Comparison of ENCODE assay signal across 23 cellular contexts in the genomic region with DNA sequence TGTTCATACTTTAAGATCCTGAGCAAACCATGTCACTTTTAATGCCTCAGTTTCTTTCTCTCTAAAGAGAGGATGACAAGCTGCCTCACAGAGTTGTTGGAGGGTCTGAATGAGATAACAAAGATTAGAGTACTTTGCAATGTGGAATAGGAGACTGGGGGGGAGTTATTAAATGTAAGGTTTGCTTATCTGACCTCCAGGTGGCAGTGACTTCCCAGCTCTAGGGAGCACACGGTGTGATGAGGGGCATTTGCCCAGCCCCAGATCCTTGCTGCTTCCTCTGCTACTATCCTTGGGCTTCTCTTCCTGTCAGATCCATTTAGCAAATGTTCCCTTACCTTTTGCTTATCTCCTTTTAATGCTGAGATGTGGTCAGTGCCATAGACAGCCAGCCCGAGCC. TPM values are rescaled to one million over a fixed set of nuclear protein-coding genes. Genes with fewer than 3 reads are reported as not detected.
DNase-seq lines count a peak whose midpoint lies in the region; TF ChIP-seq lines count a peak whose summit lies in the region.
"Had no signal": no experiment of that assay in that cellular context is flagged by ENCODE, and none has a peak within 500 bp of the region (broad histone marks: within the 10 kb centered on the region; RNA-seq: fewer than 3 reads in every experiment).

No MANE protein-coding gene starts in this region.

- WGBS in endodermal cell (ENCODE audit: insufficient coverage in 1 of 2, insufficient read length in 1 of 2), 2 experiments, result 0 to 6% methylated on average over 1 of the region's 2 CpGs

- peak; percentile 31 for TF ChIP-seq CTCF in BE2C (IDR thresholded peaks at IDR 0.05; ENCODE audit: low read depth, low read length)
- peak; percentile 17; the same call in 1 of the 3 replicates for TF ChIP-seq CTCF in GM12872 (IDR thresholded peaks at IDR 0.05; ENCODE audit: insufficient read depth, low read depth, low read length)
- TF ChIP-seq CTCF in endodermal cell (conservative IDR thresholded peaks at IDR 0.05), result peak; percentile 52
- TF ChIP-seq CTCF in A673 (conservative IDR thresholded peaks at IDR 0.05; ENCODE audit: low read depth, low read length), result no peak

- peaks cover 57% of the 10 kb centered on the region for H3K27me3 Mint-ChIP-seq in endodermal cell (ENCODE audit: insufficient read depth)

- H3K36me3 Mint-ChIP-seq in endodermal cell (ENCODE audit: low read depth), result no peaks in the 10 kb centered on the region
- H3K36me3 Mint-ChIP-seq: stimulated activated effector memory CD8-positive, alpha-beta T cell treated with anti-CD3 and anti-CD28 coated beads, Interleukin-12 subunit alpha, Interleukin-12 subunit beta, amount 100 ng/mL, for 72 hours had no signal

- CTCF ChIA-PET in A673 (lab: Charles Lee), result interaction anchor here (0.5 kb wide), 1 partner anchor 1298 kb away, joined by 4 read pairs; no protein-coding TSS in a partner anchor

- H3K4me1 Mint-ChIP-seq in endodermal cell, result no peaks in the 10 kb centered on the region
- H3K4me1 Mint-ChIP-seq: stimulated activated effector memory CD8-positive, alpha-beta T cell treated with anti-CD3 and anti-CD28 coated beads, Interleukin-12 subunit alpha, Interleukin-12 subunit beta, amount 100 ng/mL, for 72 hours had no signal

- no TSS peak for BruUV-seq in A673 (replicated peaks; lab: Mats Ljungman, UMichigan)

- H3K4me1 ChIP-seq in BE2C, result peaks cover 12% of the 10 kb centered on the region
- no peaks in the 10 kb centered on the region for H3K4me1 ChIP-seq in endodermal cell (ENCODE audit: control insufficient read depth, insufficient read depth, low read length)
- no peaks in the 10 kb centered on the region for H3K4me1 ChIP-seq in A673 (ENCODE audit: insufficient read depth, low read length, poor library complexity, severe bottlenecking)
- H3K4me1 ChIP-seq: testis had no signal

- no peaks in the 10 kb centered on the region for H3K27me3 ChIP-seq in BE2C
- peaks cover 34% of the 10 kb centered on the region for H3K27me3 ChIP-seq in endodermal cell (ENCODE audit: control insufficient read depth, insufficient read depth, low read length, poor library complexity, severe bottlenecking)
- peaks cover 16% of the 10 kb centered on the region for H3K27me3 ChIP-seq in A673 (replicated peaks; ENCODE audit: insufficient read depth, low read depth, low read length, poor library complexity)
- H3K27me3 ChIP-seq: dorsolateral prefrontal cortex, testis had no signal

- no peak overlapping the region for H3K4me3 ChIP-seq in BE2C (ENCODE audit: low read depth, low read length)
- H3K4me3 ChIP-seq in endodermal cell (ENCODE audit: low read length), result no peak overlapping the region
- no peak overlapping the region for H3K4me3 ChIP-seq in A673 (ENCODE audit: low read depth, low read length, poor library complexity, severe bottlenecking)
- H3K4me3 ChIP-seq: dorsolateral prefrontal cortex, lung, testis had no signal

- DNase-seq in BE2C (no peak), NCI-H526 (lab: John Stamatoyannopoulos, UW) (peak; percentile 12 to 45), endodermal cell (peak; percentile 46), A673 (ENCODE audit: low spot score) (no peak), RKO (ENCODE audit: low spot score) (no peak), posterior vena cava (ENCODE audit: low spot score) (no peak)
- DNase-seq: activated CD4-positive, alpha-beta T cell treated with anti-CD3 and anti-CD28 coated beads, Interleukin-2, amount 50 U/mL, for 1 hour; COR-L47; dorsolateral prefrontal cortex; foreskin fibroblast; GDM1; hippocampal formation; KBM-7; kidney; NCI-H1105; NCI-H2107; right cardiac atrium; RPMI8226; testis had no signal

- POLR2A ChIA-PET in A673 (lab: Charles Lee; ENCODE audit: low non-redundant PET), result no interaction called here

- H3K9me3 ChIP-seq in BE2C (no peaks in the 10 kb centered on the region), endodermal cell (ENCODE audit: control insufficient read depth, low read length) (no peaks in the 10 kb centered on the region), A673 (ENCODE audit: low read depth, low read length, poor library complexity, severe bottlenecking) (no peaks in the 10 kb centered on the region)
- H3K9me3 ChIP-seq: testis had no signal

- intact Hi-C loops in A673 (cut with micrococcal nuclease; ENCODE audit: unreplicated experiment), result no loop called here
- intact Hi-C loops in posterior vena cava (cut with DNase I), result loop anchor here in 1 of 2 donors (10.0 kb wide), 1 partner anchor 53 kb away; no protein-coding TSS in a partner anchor

- H3K9ac ChIP-seq in endodermal cell (ENCODE audit: extremely low read depth, low read length, poor library complexity, severe bottlenecking), result no peak overlapping the region

- H3K9me3 Mint-ChIP-seq in endodermal cell, result no peaks in the 10 kb centered on the region
- H3K9me3 Mint-ChIP-seq: stimulated activated effector memory CD8-positive, alpha-beta T cell treated with anti-CD3 and anti-CD28 coated beads, Interleukin-12 subunit alpha, Interleukin-12 subunit beta, amount 100 ng/mL, for 72 hours had no signal

- H3K4me3 Mint-ChIP-seq in endodermal cell, result no peak overlapping the region
- H3K4me3 Mint-ChIP-seq: stimulated activated effector memory CD8-positive, alpha-beta T cell treated with anti-CD3 and anti-CD28 coated beads, Interleukin-12 subunit alpha, Interleukin-12 subunit beta, amount 100 ng/mL, for 72 hours had no signal

- H3K36me3 ChIP-seq in BE2C, result no peaks in the 10 kb centered on the region
- H3K36me3 ChIP-seq in endodermal cell (ENCODE audit: control insufficient read depth, insufficient read depth, low read length), result no peaks in the 10 kb centered on the region
- no peaks in the 10 kb centered on the region for H3K36me3 ChIP-seq in A673 (ENCODE audit: insufficient read depth, low read length, poor library complexity, severe bottlenecking)

- no peak overlapping the region for H3K27ac Mint-ChIP-seq in endodermal cell
- H3K27ac Mint-ChIP-seq: stimulated activated effector memory CD8-positive, alpha-beta T cell treated with anti-CD3 and anti-CD28 coated beads, Interleukin-12 subunit alpha, Interleukin-12 subunit beta, amount 100 ng/mL, for 72 hours had no signal

- no peak overlapping the region for H3K27ac ChIP-seq in endodermal cell (ENCODE audit: low read depth, low read length)
- H3K27ac ChIP-seq in A673 (ENCODE audit: low read depth, low read length, poor library complexity, severe bottlenecking), result no peak overlapping the region
- H3K27ac ChIP-seq: dorsolateral prefrontal cortex, epithelial cell of prostate, testis had no signal

RNA-seq across cellular contexts. Expression of a gene that starts 30.7 kb away (rescaled TPM):
- 2.5 TPM for polyA plus RNA-seq in BE2C (2012; ENCODE audit: insufficient read depth, insufficient read length, low read depth)
- total RNA-seq in endodermal cell (10 to 100 TPM in 1 of 2 donors, 1 to 10 TPM in 1; 7.1 to 14.5 TPM), A673 (2021) (1.2 and 2.8 TPM in 2 replicates), posterior vena cava (under 1 TPM; 0.24 to 0.74 TPM)
- polyA plus RNA-seq in endodermal cell (2013, experiment 1 of 2), result 19.4 TPM
- polyA plus RNA-seq in endodermal cell (2013, experiment 2 of 2), result 17.3 TPM

RNA-seq across cellular contexts. Expression of a gene that starts 33.4 kb away (rescaled TPM):
- not detected for polyA plus RNA-seq in BE2C (2012; ENCODE audit: insufficient read depth, insufficient read length, low read depth)
- 1 to 10 TPM; 2.5 to 4.1 TPM for total RNA-seq in endodermal cell
- 3.0 TPM for polyA plus RNA-seq in endodermal cell (2013, experiment 1 of 2)
- 1.5 TPM for polyA plus RNA-seq in endodermal cell (2013, experiment 2 of 2)
- total RNA-seq in A673 (2021), result 1.4 TPM in 1 of 2 replicates, not detected in the other
- total RNA-seq in posterior vena cava, result not detected
- total RNA-seq: right cardiac atrium had no signal

RNA-seq across cellular contexts. Expression of a gene that starts 33.7 kb away (rescaled TPM):
- polyA plus RNA-seq in BE2C (2012; ENCODE audit: insufficient read depth, insufficient read length, low read depth), result 14.5 TPM
- 10 to 100 TPM; 17.1 to 19.6 TPM for total RNA-seq in endodermal cell
- polyA plus RNA-seq in endodermal cell (2013, experiment 1 of 2), result 20.6 TPM
- polyA plus RNA-seq in endodermal cell (2013, experiment 2 of 2), result 19.0 TPM
- 62.1 and 63.3 TPM in 2 replicates for total RNA-seq in A673 (2021)
- 10 to 100 TPM; 26.3 to 39.3 TPM for total RNA-seq in posterior vena cava

Comparison
In these comparisons a context has a peak if more than half of its experiments do, and no peak if none do; other contexts are left out.
1. DNase-seq: peak in NCI-H526 (2 of 2) and endodermal cell (single experiment); none in BE2C (single experiment), A673 (single experiment), RKO (single experiment) and posterior vena cava (single experiment).